In genomic region chr5:107381189-107381856, GRCh38 we compare ENCODE assay signal across 9 cellular contexts.
DNase-seq lines count a peak whose midpoint lies in the region; ATAC-seq and TF ChIP-seq lines count a peak whose summit lies in the region.
"Had no signal": no experiment of that assay in that cellular context is flagged by ENCODE, and none has a peak within 500 bp of the region (broad histone marks: within the 10 kb centered on the region; RNA-seq: fewer than 3 reads in every experiment).

No MANE protein-coding gene starts in this region.

- H3K36me3 ChIP-seq in trophoblast cell (ENCODE audit: control insufficient read depth in 1 of 2, insufficient read depth in 2 of 2, low read length in 2 of 2) = no peaks in the 10 kb centered on the region

- peak; percentile 38 for TF ChIP-seq CTCF in chondrocyte (IDR thresholded peaks at IDR 0.05)

- no peaks in the 10 kb centered on the region for H3K79me2 ChIP-seq in trophoblast cell (ENCODE audit: control insufficient read depth, insufficient read depth, low read length, poor library complexity)

- H3K36me3 Mint-ChIP-seq in chondrocyte (ENCODE audit: low read depth) = peaks cover 11% of the 10 kb centered on the region

- no peak overlapping the region for H3K4ac ChIP-seq in trophoblast cell (ENCODE audit: low read depth, low read length)

- H3K14ac ChIP-seq in trophoblast cell (ENCODE audit: low read length) = no peak overlapping the region

- no peaks in the 10 kb centered on the region for H3K79me1 ChIP-seq in trophoblast cell (ENCODE audit: low read length)

- H4K12ac ChIP-seq in trophoblast cell (ENCODE audit: low read depth, low read length) = no peak overlapping the region

- H3K9me3 ChIP-seq in trophoblast cell (ENCODE audit: insufficient read depth, low read depth, low read length) = no peaks in the 10 kb centered on the region

- H3K9ac ChIP-seq in trophoblast cell (ENCODE audit: low read length) = no peak overlapping the region

- no peak overlapping the region for H4K91ac ChIP-seq in trophoblast cell (ENCODE audit: low read depth, low read length)

- H2BK120ac ChIP-seq in trophoblast cell (ENCODE audit: insufficient read depth, low read length, poor library complexity) = no peak overlapping the region

- H3K4me1 ChIP-seq in trophoblast cell (ENCODE audit: control insufficient read depth in 1 of 2, insufficient read depth in 2 of 2, low read length in 2 of 2) = peaks cover 0 to 8% of the 10 kb centered on the region in 2 experiments

- no peak overlapping the region for H2BK5ac ChIP-seq in trophoblast cell (ENCODE audit: low read depth, low read length, poor library complexity)

- no peak overlapping the region for H3K23ac ChIP-seq in trophoblast cell (ENCODE audit: low read length)

- no peak overlapping the region for H3K18ac ChIP-seq in trophoblast cell (ENCODE audit: low read length)

- no peak overlapping the region for H3K4me3 ChIP-seq in trophoblast cell (ENCODE audit: low read depth, low read length)

- no peaks in the 10 kb centered on the region for H3K9me3 Mint-ChIP-seq in chondrocyte (ENCODE audit: low read depth)

- H3K27me3 Mint-ChIP-seq in chondrocyte (ENCODE audit: low read depth) = no peaks in the 10 kb centered on the region

- no peak overlapping the region for H4K8ac ChIP-seq in trophoblast cell (ENCODE audit: low read depth, low read length)

- peaks cover 25% of the 10 kb centered on the region for H3K4me1 Mint-ChIP-seq in chondrocyte (ENCODE audit: low read depth)

- no peak for ATAC-seq in GM18861 (IDR thresholded peaks at IDR 0.05; ENCODE audit: unreplicated experiment)

- H2BK12ac ChIP-seq in trophoblast cell (ENCODE audit: low read length) = no peak overlapping the region

- no peak overlapping the region for H2AK5ac ChIP-seq in trophoblast cell (ENCODE audit: low read length)

- WGBS in trophoblast cell (ENCODE audit: extremely low coverage, insufficient coverage, insufficient read length) = no CpG with 5 or more reads among the region's 13 CpGs

- in situ Hi-C loops in KBM-7 (cut with MboI; ENCODE audit: low pct_unique_long_range_greater_than_20kb, low sequenced_read_pairs) = no loop called here

- no peaks in the 10 kb centered on the region for H3K27me3 ChIP-seq in trophoblast cell (ENCODE audit: insufficient read depth, low read length)

- H2AFZ ChIP-seq in trophoblast cell (ENCODE audit: insufficient read depth, low read length, poor library complexity) = no peak overlapping the region

- peak overlapping the region; percentile 70 for H3K27ac Mint-ChIP-seq in chondrocyte (ENCODE audit: unreplicated experiment)

- H3K4me3 Mint-ChIP-seq in chondrocyte (ENCODE audit: unreplicated experiment) = no peak overlapping the region

- DNase-seq in GM04504 (ENCODE audit: low read depth) (peak; percentile 64), NCI-H524 treated with DMSO at 0.1 percent for 48 hours (lab: John Stamatoyannopoulos, UW) (peak; percentile 51), chondrocyte (ENCODE audit: low spot score) (no peak), trophoblast cell (peak; percentile 83 to 89), KBM-7 (no peak)
- DNase-seq in effector CD4-positive, alpha-beta T cell = no peak
- DNase-seq: activated naive CD4-positive, alpha-beta T cell treated with Interleukin-2 at 50 U/mL for 16 hours; NCI-H526 treated with DMSO at 0.1 percent for 48 hours had no signal

- no peak overlapping the region for H3K27ac ChIP-seq in trophoblast cell (ENCODE audit: low read depth, low read length)

- no peak overlapping the region for H3K4me2 ChIP-seq in trophoblast cell (ENCODE audit: low read length)

Comparison
In these comparisons a context has a peak if more than half of its experiments do, and no peak if none do; other contexts are left out.
1. DNase-seq: peak in GM04504 (single experiment), NCI-H524 treated with DMSO at 0.1 percent for 48 hours (single experiment) and trophoblast cell (2 of 2); none in chondrocyte (single experiment), effector CD4-positive, alpha-beta T cell (single experiment) and KBM-7 (single experiment).